ENCODE assay signal across 8 cellular contexts in the genomic region with DNA sequence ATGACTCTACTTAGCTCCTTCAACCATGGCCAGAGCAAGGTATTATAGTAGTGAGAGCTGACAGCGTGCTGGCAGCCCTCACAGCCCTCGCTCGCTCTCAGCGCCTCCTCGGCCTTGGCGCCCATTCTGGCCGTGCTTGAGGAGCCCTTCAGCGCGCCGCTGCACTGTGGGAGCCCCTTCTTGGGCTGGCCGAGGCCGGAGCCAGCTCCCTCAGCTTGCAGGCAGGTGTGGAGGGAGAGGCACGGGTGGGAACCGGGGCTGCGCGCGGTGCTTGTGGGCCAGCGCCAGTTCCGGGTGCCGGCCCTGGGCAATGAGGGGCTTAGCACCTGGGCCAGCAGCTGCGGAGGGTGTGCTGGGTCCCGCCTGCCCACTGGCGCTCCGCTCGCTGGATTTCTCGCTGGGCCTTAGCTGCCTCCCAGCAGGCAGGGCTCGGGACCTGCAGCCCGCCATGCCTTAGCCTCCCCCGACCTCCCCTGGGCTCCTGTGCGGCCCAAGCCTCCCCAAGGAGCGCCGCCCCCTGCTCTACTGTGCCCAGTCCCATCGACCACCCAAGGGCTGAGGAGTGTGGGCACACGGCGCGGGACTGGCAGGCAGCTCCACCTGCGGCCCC.
"Had no signal": no experiment of that assay in that cellular context is flagged by ENCODE, and none has a peak within 500 bp of the region (broad histone marks: within the 10 kb centered on the region; RNA-seq: fewer than 3 reads in every experiment).

No MANE protein-coding gene starts in this region.

- H3K9me3 ChIP-seq: HAP-1 had no signal

- H3K4me1 ChIP-seq: HAP-1 had no signal

- ATAC-seq: HCT116 had no signal

- DNase-seq: GM23248, GOT3, H7, HFFc6, IMR-90 had no signal

- H3K27ac ChIP-seq: GM23248, HL-60 had no signal

- H3K4me3 ChIP-seq: GM23248, HAP-1 had no signal

- H3K36me3 ChIP-seq: HAP-1 had no signal

- H3K9ac ChIP-seq: GM23248 had no signal

- H3K27ac Mint-ChIP-seq: HFFc6 had no signal

- H3K4me3 Mint-ChIP-seq: HFFc6 had no signal
